In the genomic region with DNA sequence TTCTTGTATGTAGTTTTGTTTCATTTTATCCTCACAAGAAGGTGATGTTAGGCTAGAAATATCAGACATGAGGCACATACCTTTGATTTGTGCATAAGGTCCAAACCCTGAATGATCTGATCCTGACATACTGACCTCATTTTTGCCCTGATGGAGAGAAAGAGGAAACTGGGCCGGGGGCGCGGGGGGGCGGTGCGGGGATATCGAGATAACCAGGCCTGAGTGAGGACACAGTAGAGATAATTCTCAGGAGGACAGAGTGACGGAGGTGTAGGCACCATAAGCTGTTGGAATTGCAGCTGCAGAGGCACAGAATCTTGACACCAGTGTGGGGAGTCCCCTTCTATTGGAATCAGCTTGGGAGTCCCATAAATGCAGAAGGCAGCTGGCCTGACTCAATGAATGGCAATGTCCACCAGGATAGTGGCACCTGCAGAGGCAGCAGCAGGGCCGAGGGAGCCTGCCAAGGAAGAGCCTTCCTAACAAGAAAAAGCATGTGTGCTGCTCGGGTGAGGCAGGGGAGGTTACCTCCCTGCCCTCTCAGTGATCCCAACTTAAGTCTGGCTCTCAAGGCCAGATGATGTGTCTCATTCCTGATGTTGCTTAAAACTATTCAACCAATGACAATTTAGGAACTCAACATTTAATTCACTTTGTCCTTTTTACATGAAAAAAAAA, we compare ENCODE assay signal across 7 cellular contexts.
"Had no signal": no experiment of that assay in that cellular context is flagged by ENCODE, and none has a peak within 500 bp of the region (broad histone marks: within the 10 kb centered on the region; RNA-seq: fewer than 3 reads in every experiment).

No MANE protein-coding gene starts in this region.

- FAIRE-seq: H54, HTR-8/SVneo had no signal

- H2AFZ ChIP-seq: GM23248 had no signal

- H3K9ac ChIP-seq: GM23248 had no signal

- H3K27ac ChIP-seq: GM23248 had no signal

- DNase-seq: GM23248, GOT3, H9, HCEC 1CT, IMR-90 had no signal

- H3K4me3 ChIP-seq: GM23248 had no signal
